In genomic region chr5:179180921-179181645, GRCh38 we compare ENCODE assay signal across 18 cellular contexts.
A peak's percentile ranks its signal among the peaks of the same experiment; 100 is the strongest.
DNase-seq lines count a peak whose midpoint lies in the region; ATAC-seq, FAIRE-seq and TF ChIP-seq lines count a peak whose summit lies in the region.
"Had no signal": no experiment of that assay in that cellular context is flagged by ENCODE, and none has a peak within 500 bp of the region (broad histone marks: within the 10 kb centered on the region; RNA-seq: fewer than 3 reads in every experiment).

No MANE protein-coding gene starts in this region.

- TF ChIP-seq POLR2A in spleen (IDR thresholded peaks at IDR 0.05): no peak

- intact Hi-C loops in Right ventricle myocardium inferior (cut with DNase I): no loop called here
- intact Hi-C loops in heart right ventricle (cut with DNase I): no loop called here
- intact Hi-C loops in kidney (cut with DNase I): no loop called here
- intact Hi-C loops in spleen (cut with DNase I; ENCODE audit: low total_unique reads): no loop called here
- intact Hi-C loops in tibial artery (cut with DNase I; ENCODE audit: low total_unique reads): no loop called here

- H3K4me3 ChIP-seq in heart right ventricle: no peak overlapping the region
- no peak overlapping the region for H3K4me3 ChIP-seq in HEK293 (ENCODE audit: low read depth, low read length)
- no peak overlapping the region for H3K4me3 ChIP-seq in kidney (ENCODE audit: low read length in 2 of 2)
- H3K4me3 ChIP-seq in spleen: no peak overlapping the region
- no peak overlapping the region for H3K4me3 ChIP-seq in tibial artery

- no peak overlapping the region for H3K27ac Mint-ChIP-seq in stimulated activated effector memory CD8-positive, alpha-beta T cell treated with anti-CD3 and anti-CD28 coated beads, Interleukin-12 subunit alpha, Interleukin-12 subunit beta, amount 100 ng/mL, for 72 hours
- H3K27ac Mint-ChIP-seq: B cell had no signal

- H3K36me3 ChIP-seq in heart right ventricle (peaks cover 0 to 11% (median 0%) of the 10 kb centered on the region in 9 donors), HEK293 (ENCODE audit: control insufficient read depth in 2 of 2, insufficient read depth in 1 of 2, low read length in 2 of 2) (no peaks in the 10 kb centered on the region), kidney (ENCODE audit: control insufficient read depth in 1 of 2, insufficient read depth in 2 of 2, low read length in 2 of 2) (no peaks in the 10 kb centered on the region), spleen (peaks cover 0 to 24% (median 0%) of the 10 kb centered on the region in 6 donors), tibial artery (peaks cover 7 to 19% (median 18%) of the 10 kb centered on the region in 3 donors)

- peak; percentile 26 for DNase-seq in Right ventricle myocardium inferior (ENCODE audit: missing footprints)
- DNase-seq in heart right ventricle: no peak
- peak; percentile 53 for DNase-seq in kidney
- DNase-seq in spleen: peak; percentile 58
- no peak for DNase-seq in dermis blood vessel endothelial cell
- no peak for DNase-seq in stimulated activated effector memory CD8-positive, alpha-beta T cell treated with anti-CD3 and anti-CD28 coated beads, Interleukin-12 subunit alpha, Interleukin-12 subunit beta, amount 100 ng/mL, for 72 hours (ENCODE audit: low spot score in 2 of 2)
- no peak for DNase-seq in tibial artery
- DNase-seq: DMS153, HCEC 1CT, MM.1S, NCI-H2029, NCI-H446, NCI-H524 treated with DMSO at 0.1 percent for 48 hours, NCI-H774, PC-3 had no signal

- no peak overlapping the region for H3K27ac ChIP-seq in heart right ventricle
- H3K27ac ChIP-seq in HEK293 (ENCODE audit: extremely low read depth, low read depth, low read length): no peak overlapping the region
- H3K27ac ChIP-seq in kidney (ENCODE audit: low read depth in 2 of 2, low read length in 2 of 2): no peak overlapping the region
- no peak overlapping the region for H3K27ac ChIP-seq in spleen
- no peak overlapping the region for H3K27ac ChIP-seq in tibial artery
- H3K27ac ChIP-seq: 22Rv1 had no signal

- no peaks in the 10 kb centered on the region for H3K4me1 Mint-ChIP-seq in stimulated activated effector memory CD8-positive, alpha-beta T cell treated with anti-CD3 and anti-CD28 coated beads, Interleukin-12 subunit alpha, Interleukin-12 subunit beta, amount 100 ng/mL, for 72 hours
- H3K4me1 Mint-ChIP-seq: B cell had no signal

- H3K9ac ChIP-seq in kidney (ENCODE audit: low read length in 2 of 2): no peak overlapping the region

- CTCF ChIA-PET in HEK293 (lab: Yijun Ruan, JAX): no interaction called here

- no peak for FAIRE-seq in kidney (lab: Jason Lieb, UNC)

- H3K4me1 ChIP-seq in heart right ventricle: no peaks in the 10 kb centered on the region
- no peaks in the 10 kb centered on the region for H3K4me1 ChIP-seq in HEK293 (ENCODE audit: control insufficient read depth, insufficient read depth, low read length)
- H3K4me1 ChIP-seq in kidney (ENCODE audit: control insufficient read depth in 1 of 2, insufficient read depth in 1 of 2, low read depth in 1 of 2, low read length in 2 of 2): no peaks in the 10 kb centered on the region
- peaks cover 0 to 10% (median 7%) of the 10 kb centered on the region in 6 donors for H3K4me1 ChIP-seq in spleen
- H3K4me1 ChIP-seq in tibial artery: no peaks in the 10 kb centered on the region

- ATAC-seq in Right ventricle myocardium inferior: no peak
- ATAC-seq in heart right ventricle: no peak
- no peak for ATAC-seq in stimulated activated effector memory CD8-positive, alpha-beta T cell treated with anti-CD3 and anti-CD28 coated beads, Interleukin-12 subunit alpha, Interleukin-12 subunit beta, amount 100 ng/mL, for 72 hours
- ATAC-seq: PC-3 had no signal

- H3K4me3 Mint-ChIP-seq in stimulated activated effector memory CD8-positive, alpha-beta T cell treated with anti-CD3 and anti-CD28 coated beads, Interleukin-12 subunit alpha, Interleukin-12 subunit beta, amount 100 ng/mL, for 72 hours: no peak overlapping the region
- H3K4me3 Mint-ChIP-seq: B cell had no signal

- H3K27me3 ChIP-seq in heart right ventricle (peaks cover 0 to 39% (median 17%) of the 10 kb centered on the region in 7 donors), spleen (replicated peaks in 1 of 7) (peaks cover 0 to 30% (median 0%) of the 10 kb centered on the region in 7 donors), tibial artery (no peaks in the 10 kb centered on the region)

- H3K36me3 Mint-ChIP-seq in stimulated activated effector memory CD8-positive, alpha-beta T cell treated with anti-CD3 and anti-CD28 coated beads, Interleukin-12 subunit alpha, Interleukin-12 subunit beta, amount 100 ng/mL, for 72 hours: no peaks in the 10 kb centered on the region

- H3K9me3 ChIP-seq in heart right ventricle (peaks cover 0 to 16% (median 0%) of the 10 kb centered on the region in 11 donors), HEK293 (ENCODE audit: control insufficient read depth, insufficient read depth, low read depth, low read length) (no peaks in the 10 kb centered on the region), kidney (ENCODE audit: control insufficient read depth in 1 of 2, low read length in 2 of 2) (no peaks in the 10 kb centered on the region), spleen (peaks cover 0 to 9% (median 6%) of the 10 kb centered on the region in 8 donors), tibial artery (peaks cover 0 to 9% (median 0%) of the 10 kb centered on the region in 3 donors)

- H3K9me3 Mint-ChIP-seq in stimulated activated effector memory CD8-positive, alpha-beta T cell treated with anti-CD3 and anti-CD28 coated beads, Interleukin-12 subunit alpha, Interleukin-12 subunit beta, amount 100 ng/mL, for 72 hours: peaks cover 3% of the 10 kb centered on the region

- POLR2A ChIA-PET in HEK293 (lab: Yijun Ruan, JAX): no interaction called here

- TF ChIP-seq CTCF in heart right ventricle (IDR thresholded peaks at IDR 0.05) (no peak), HEK293 (tag by site-specific recombination; IDR thresholded peaks at IDR 0.05) (no peak), kidney (IDR thresholded peaks at IDR 0.05; ENCODE audit: borderline replicate concordance, extremely low read depth, insufficient read depth) (no peak), spleen (IDR thresholded peaks at IDR 0.05 in 8 of 11, conservative IDR thresholded peaks at IDR 0.05 in 3 of 11) (no peak), tibial artery (IDR thresholded peaks at IDR 0.05) (no peak)

- WGBS in heart right ventricle, 2 donors: 93% methylated on average over 16 of the region's 16 CpGs
- 86 to 95% (median 92%) methylated on average over 10 to 16 of the region's 16 CpGs for WGBS in spleen, 5 donors

TF ChIP-seq in HEK293, 187 proteins besides CTCF, POLR2A, EP300 and RAD21:
- TF ChIP-seq ZNF555 (tag by site-specific recombination; conservative IDR thresholded peaks at IDR 0.05): no peak
- 0 out of 2 replicates have a peak, but pooled peaks have one; percentile 1 for TF ChIP-seq GLIS1 (tag by site-specific recombination; IDR thresholded peaks at IDR 0.05)
TF ChIP-seq in HEK293: peak in this region for 1.

Comparison
In these comparisons a context has a peak if more than half of its experiments do, and no peak if none do; other contexts are left out.
1. DNase-seq: peak in Right ventricle myocardium inferior (single experiment), kidney (single experiment) and spleen (single experiment); none in heart right ventricle (0 of 2), dermis blood vessel endothelial cell (single experiment), stimulated activated effector memory CD8-positive, alpha-beta T cell treated with anti-CD3 and anti-CD28 coated beads, Interleukin-12 subunit alpha, Interleukin-12 subunit beta, amount 100 ng/mL, for 72 hours (0 of 2) and tibial artery (0 of 2).